Comparison of ENCODE assay signal across 8 cellular contexts in genomic region chr14:77022219-77022852, GRCh38. TPM values are rescaled to one million over a fixed set of nuclear protein-coding genes. Genes with fewer than 3 reads are reported as not detected.
DNase-seq lines count a peak whose midpoint lies in the region; ATAC-seq and TF ChIP-seq lines count a peak whose summit lies in the region.

No MANE protein-coding gene starts in this region.

- H3K27ac Mint-ChIP-seq in Calu3 (ENCODE audit: unreplicated experiment), result peak overlapping the region; percentile 69

- H3K4me3 ChIP-seq in esophagus squamous epithelium (no peak overlapping the region), tibial nerve (no peak overlapping the region)

- peak overlapping the region; percentile 87 to 100 (median 99) for H3K27ac ChIP-seq in esophagus squamous epithelium
- H3K27ac ChIP-seq in tibial nerve, result peak overlapping the region in 3 of 4 donors; percentile 62 to 99 (median 99)

- H3K27me3 Mint-ChIP-seq in Calu3 (ENCODE audit: unreplicated experiment), result no peaks in the 10 kb centered on the region

- H3K4me1 Mint-ChIP-seq in Calu3 (ENCODE audit: low read depth, unreplicated experiment), result peaks cover 25% of the 10 kb centered on the region

- CTCF ChIA-PET in Calu3 (lab: Charles Lee), result interaction anchor here (2.4 kb wide), 1 partner anchor 75 kb away, joined by 6 read pairs; no protein-coding TSS in a partner anchor

- H3K9me3 Mint-ChIP-seq in Calu3 (ENCODE audit: low read depth, unreplicated experiment), result no peaks in the 10 kb centered on the region

- TF ChIP-seq POLR2A in esophagus squamous epithelium (IDR thresholded peaks at IDR 0.05) (no peak), tibial nerve (IDR thresholded peaks at IDR 0.05) (no peak)

- H3K9me3 ChIP-seq in esophagus squamous epithelium, result no peaks in the 10 kb centered on the region
- no peaks in the 10 kb centered on the region for H3K9me3 ChIP-seq in tibial nerve

- H3K36me3 Mint-ChIP-seq in Calu3 (ENCODE audit: insufficient read depth, unreplicated experiment), result peaks cover 43% of the 10 kb centered on the region

- DNase-seq in Calu3, result no peak
- DNase-seq in NCI-H345 (lab: John Stamatoyannopoulos, UW), result peak; percentile 71
- no peak for DNase-seq in esophagus squamous epithelium (lab: John Stamatoyannopoulos, UW)
- no peak for DNase-seq in tibial nerve (ENCODE audit: low spot score in 2 of 2)
- DNase-seq in NCI-H2029 treated with DMSO at 0.1 percent for 48 hours (lab: John Stamatoyannopoulos, UW), result no peak

- H3K36me3 ChIP-seq in esophagus squamous epithelium, result peaks cover 0 to 9% (median 5%) of the 10 kb centered on the region in 3 donors
- H3K36me3 ChIP-seq in tibial nerve, result peaks cover 0 to 10% (median 0%) of the 10 kb centered on the region in 3 donors

- no TSS peak for BruUV-seq in Calu3 (replicated peaks; lab: Mats Ljungman, UMichigan)

- intact Hi-C loops in Calu3 (cut with micrococcal nuclease; ENCODE audit: unreplicated experiment), result loop anchor here (2.0 to 5.0 kb wide), 4 partner anchors 35 to 104 kb away; no protein-coding TSS in a partner anchor
- intact Hi-C loops in esophagus squamous epithelium (cut with DNase I), result no loop called here

- TF ChIP-seq EP300 in tibial nerve (IDR thresholded peaks at IDR 0.05), result no peak

- peak; percentile 54 for ATAC-seq in GM21447 (IDR thresholded peaks at IDR 0.05; ENCODE audit: unreplicated experiment)
- no peak for ATAC-seq in GM19397 (IDR thresholded peaks at IDR 0.05; ENCODE audit: unreplicated experiment)
- no peak for ATAC-seq in GM18867 (IDR thresholded peaks at IDR 0.05; ENCODE audit: unreplicated experiment)

- H3K27me3 ChIP-seq in esophagus squamous epithelium, result no peaks in the 10 kb centered on the region
- no peaks in the 10 kb centered on the region for H3K27me3 ChIP-seq in tibial nerve

- WGBS in esophagus squamous epithelium, 2 donors, result 28 to 37% methylated on average over 7 to 9 of the region's 9 CpGs
- 72 to 75% methylated on average over 9 of the region's 9 CpGs for WGBS in tibial nerve, 2 donors

- peak overlapping the region; percentile 42 for H3K4me3 Mint-ChIP-seq in Calu3 (ENCODE audit: low read depth, unreplicated experiment)

- TF ChIP-seq CTCF in Calu3 (IDR thresholded peaks at IDR 0.05; ENCODE audit: unreplicated experiment) (no peak), esophagus squamous epithelium (IDR thresholded peaks at IDR 0.05) (peak in 1 of 6 experiments; percentile 12), tibial nerve (IDR thresholded peaks at IDR 0.05) (no peak)

- H3K4me1 ChIP-seq in esophagus squamous epithelium, result peaks cover 33 to 68% (median 34%) of the 10 kb centered on the region in 3 donors
- peaks cover 0 to 50% (median 33%) of the 10 kb centered on the region in 4 donors for H3K4me1 ChIP-seq in tibial nerve

RNA-seq across cellular contexts. Expression of gene IRF2BPL, which starts 6.2 kb away (rescaled TPM):
- 30.1 and 33.1 TPM in 2 replicates for total RNA-seq in Calu3 (2022)
- total RNA-seq in esophagus squamous epithelium, result 10 to 100 TPM; 15.8 to 28.8 (median 24.0) TPM
- 10 to 100 TPM; 52.4 to 69.2 (median 60.7) TPM for total RNA-seq in tibial nerve
